ENCODE assay signal across 16 cellular contexts in the genomic region with DNA sequence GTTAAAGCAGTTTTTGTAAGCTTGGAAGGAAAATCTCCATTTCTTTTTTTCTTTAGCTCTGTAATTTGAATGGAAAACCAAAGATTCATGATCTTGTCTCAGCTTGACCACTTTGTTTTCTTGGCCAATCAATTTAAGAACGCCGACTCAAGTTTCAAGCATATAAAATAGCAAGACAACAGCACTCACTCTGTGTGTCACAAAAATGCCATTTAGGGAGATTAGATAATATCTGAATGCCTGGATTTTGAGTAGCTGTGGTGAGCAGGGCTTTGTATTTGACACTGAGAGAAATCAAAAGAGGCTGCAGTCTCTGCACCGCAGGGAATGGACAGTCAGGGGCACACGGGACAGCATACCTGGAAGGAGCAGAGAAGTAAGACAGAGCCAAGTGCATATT.
DNase-seq lines count a peak whose midpoint lies in the region; ATAC-seq and TF ChIP-seq lines count a peak whose summit lies in the region.
"Had no signal": no experiment of that assay in that cellular context is flagged by ENCODE, and none has a peak within 500 bp of the region (broad histone marks: within the 10 kb centered on the region; RNA-seq: fewer than 3 reads in every experiment).

No MANE protein-coding gene starts in this region.

- no peak for DNase-seq in GM23338 (ENCODE audit: low spot score)
- no peak for DNase-seq in mesothelial cell of epicardium (ENCODE audit: low spot score in 2 of 2, unreplicated experiment in 2 of 2)
- DNase-seq in progenitor cell of endocrine pancreas (ENCODE audit: low spot score, unreplicated experiment) = no peak
- DNase-seq in NCI-H2029 (lab: John Stamatoyannopoulos, UW) = no peak
- DNase-seq: 8988T; CD4-positive, alpha-beta memory T cell; DMS153; DMS79; GDM1; GOT3; H9 had no signal

- H3K4me2 ChIP-seq in GM23338 = no peak overlapping the region
- H3K4me2 ChIP-seq: BLaER1 had no signal

- H3K36me3 ChIP-seq in GM23338 (ENCODE audit: insufficient read depth) = no peaks in the 10 kb centered on the region
- H3K36me3 ChIP-seq: BLaER1 had no signal

- H3K27me3 ChIP-seq in GM23338 (ENCODE audit: insufficient read depth) = no peaks in the 10 kb centered on the region
- H3K27me3 ChIP-seq: BLaER1 had no signal

- H3K4me3 ChIP-seq in GM23338 = no peak overlapping the region
- H3K4me3 ChIP-seq: BLaER1 had no signal

- no peak overlapping the region for H2AFZ ChIP-seq in GM23338

- no peaks in the 10 kb centered on the region for H3K9me3 Mint-ChIP-seq in GM23338
- H3K9me3 Mint-ChIP-seq in mesothelial cell of epicardium = peaks cover 5% of the 10 kb centered on the region
- H3K9me3 Mint-ChIP-seq in progenitor cell of endocrine pancreas (ENCODE audit: low read depth) = peaks cover 2% of the 10 kb centered on the region
- H3K9me3 Mint-ChIP-seq: H9 had no signal

- TF ChIP-seq CTCF in GM23338 (conservative IDR thresholded peaks at IDR 0.05; ENCODE audit: low read depth in 2 of 2) (no peak), mesothelial cell of epicardium (IDR thresholded peaks at IDR 0.05; ENCODE audit: unreplicated experiment) (no peak), progenitor cell of endocrine pancreas (IDR thresholded peaks at IDR 0.05; ENCODE audit: unreplicated experiment) (no peak)

- no peaks in the 10 kb centered on the region for H3F3A ChIP-seq in GM23338 (replicated peaks; ENCODE audit: low read depth)

- H4K20me1 ChIP-seq in GM23338 (replicated peaks; ENCODE audit: insufficient read depth) = no peaks in the 10 kb centered on the region
- H4K20me1 ChIP-seq: BLaER1 had no signal

- no peaks in the 10 kb centered on the region for H3K9me2 ChIP-seq in GM23338 (ENCODE audit: insufficient read depth)

- ATAC-seq in GM23338 = no peak
- no peak for ATAC-seq in SK-N-SH treated with all-trans-retinoic acid at 6 μM for 48 hours
- ATAC-seq in GM19463 (IDR thresholded peaks at IDR 0.05; ENCODE audit: unreplicated experiment) = no peak
- no peak for ATAC-seq in GM21360 (IDR thresholded peaks at IDR 0.05; ENCODE audit: unreplicated experiment)

- no peaks in the 10 kb centered on the region for H3K4me1 ChIP-seq in GM23338 (ENCODE audit: insufficient read depth)
- H3K4me1 ChIP-seq: BLaER1 had no signal

- H3K79me2 ChIP-seq in GM23338 (replicated peaks; ENCODE audit: insufficient read depth) = no peaks in the 10 kb centered on the region

- H3K27ac Mint-ChIP-seq in GM23338 = 0 out of 2 replicates have a peak overlapping the region, but pooled peaks have one; percentile 23
- peak overlapping the region; percentile 9 for H3K27ac Mint-ChIP-seq in mesothelial cell of epicardium
- no peak overlapping the region for H3K27ac Mint-ChIP-seq in progenitor cell of endocrine pancreas
- H3K27ac Mint-ChIP-seq: CD4-positive, alpha-beta memory T cell; H9 had no signal

- H3K4me1 Mint-ChIP-seq in GM23338 (0 out of 3 replicates have a peak, but pooled peaks cover 3% of the 10 kb centered on the region), mesothelial cell of epicardium (peaks cover 43% of the 10 kb centered on the region), progenitor cell of endocrine pancreas (ENCODE audit: low read depth) (peaks cover 12% of the 10 kb centered on the region)
- H3K4me1 Mint-ChIP-seq: CD14-positive monocyte; CD4-positive, alpha-beta memory T cell had no signal

- H3K4me3 Mint-ChIP-seq in GM23338 (no peak overlapping the region), mesothelial cell of epicardium (peak overlapping the region; percentile 2), progenitor cell of endocrine pancreas (ENCODE audit: low read depth) (peak overlapping the region; percentile 2)
- H3K4me3 Mint-ChIP-seq: CD14-positive monocyte; CD4-positive, alpha-beta memory T cell; H9 had no signal

- H3K27me3 Mint-ChIP-seq in GM23338 (ENCODE audit: insufficient read depth, low read depth, poor library complexity) (no peaks in the 10 kb centered on the region), mesothelial cell of epicardium (ENCODE audit: low read depth) (no peaks in the 10 kb centered on the region), progenitor cell of endocrine pancreas (peaks cover 22% of the 10 kb centered on the region)
- H3K27me3 Mint-ChIP-seq: CD4-positive, alpha-beta memory T cell had no signal

- no peak overlapping the region for H3K27ac ChIP-seq in GM23338 (ENCODE audit: low read depth)
- H3K27ac ChIP-seq: BLaER1 had no signal

- no peaks in the 10 kb centered on the region for H3K36me3 Mint-ChIP-seq in GM23338 (ENCODE audit: low read depth)
- peaks cover 3% of the 10 kb centered on the region for H3K36me3 Mint-ChIP-seq in mesothelial cell of epicardium
- no peaks in the 10 kb centered on the region for H3K36me3 Mint-ChIP-seq in progenitor cell of endocrine pancreas (ENCODE audit: insufficient read depth)
- H3K36me3 Mint-ChIP-seq: CD14-positive monocyte; CD4-positive, alpha-beta memory T cell had no signal

TF ChIP-seq in GM23338, 12 proteins besides CTCF, POLR2A, EP300 and RAD21 (continues in another document):
- TF ChIP-seq CREB1 (CRISPR knock-in tag; IDR thresholded peaks at IDR 0.05; ENCODE audit: low read depth) (no peak), ZNF114 (CRISPR knock-in tag; IDR thresholded peaks at IDR 0.05) (no peak), STAT1 (IDR thresholded peaks at IDR 0.05; ENCODE audit: unreplicated experiment) (no peak), ZNF331 (CRISPR knock-in tag; IDR thresholded peaks at IDR 0.05; ENCODE audit: low read depth) (no peak), JUNB (IDR thresholded peaks at IDR 0.05; ENCODE audit: unreplicated experiment) (no peak), EZH2phosphoT487 (IDR thresholded peaks at IDR 0.05; ENCODE audit: unreplicated experiment) (no peak), POLR2AphosphoS5 (IDR thresholded peaks at IDR 0.05; ENCODE audit: low read depth) (no peak)
- TF ChIP-seq, protein P1, sequence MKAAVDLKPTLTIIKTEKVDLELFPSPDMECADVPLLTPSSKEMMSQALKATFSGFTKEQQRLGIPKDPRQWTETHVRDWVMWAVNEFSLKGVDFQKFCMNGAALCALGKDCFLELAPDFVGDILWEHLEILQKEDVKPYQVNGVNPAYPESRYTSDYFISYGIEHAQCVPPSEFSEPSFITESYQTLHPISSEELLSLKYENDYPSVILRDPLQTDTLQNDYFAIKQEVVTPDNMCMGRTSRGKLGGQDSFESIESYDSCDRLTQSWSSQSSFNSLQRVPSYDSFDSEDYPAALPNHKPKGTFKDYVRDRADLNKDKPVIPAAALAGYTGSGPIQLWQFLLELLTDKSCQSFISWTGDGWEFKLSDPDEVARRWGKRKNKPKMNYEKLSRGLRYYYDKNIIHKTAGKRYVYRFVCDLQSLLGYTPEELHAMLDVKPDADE (IDR thresholded peaks at IDR 0.05) = no peak

TF ChIP-seq in SK-N-SH treated with all-trans-retinoic acid at 6 μM for 48 hours, 23 proteins besides CTCF, POLR2A, EP300 and RAD21:
- TF ChIP-seq ISL1 (CRISPR knock-in tag; IDR thresholded peaks at IDR 0.05) = peak; percentile 62
- TF ChIP-seq ZFP3 (CRISPR knock-in tag; IDR thresholded peaks at IDR 0.05) = no peak
- TF ChIP-seq, protein P2, sequence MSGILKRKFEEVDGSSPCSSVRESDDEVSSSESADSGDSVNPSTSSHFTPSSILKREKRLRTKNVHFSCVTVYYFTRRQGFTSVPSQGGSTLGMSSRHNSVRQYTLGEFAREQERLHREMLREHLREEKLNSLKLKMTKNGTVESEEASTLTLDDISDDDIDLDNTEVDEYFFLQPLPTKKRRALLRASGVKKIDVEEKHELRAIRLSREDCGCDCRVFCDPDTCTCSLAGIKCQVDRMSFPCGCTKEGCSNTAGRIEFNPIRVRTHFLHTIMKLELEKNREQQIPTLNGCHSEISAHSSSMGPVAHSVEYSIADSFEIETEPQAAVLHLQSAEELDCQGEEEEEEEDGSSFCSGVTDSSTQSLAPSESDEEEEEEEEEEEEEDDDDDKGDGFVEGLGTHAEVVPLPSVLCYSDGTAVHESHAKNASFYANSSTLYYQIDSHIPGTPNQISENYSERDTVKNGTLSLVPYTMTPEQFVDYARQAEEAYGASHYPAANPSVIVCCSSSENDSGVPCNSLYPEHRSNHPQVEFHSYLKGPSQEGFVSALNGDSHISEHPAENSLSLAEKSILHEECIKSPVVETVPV (CRISPR knock-in tag; IDR thresholded peaks at IDR 0.05) = no peak
- TF ChIP-seq, protein P3, sequence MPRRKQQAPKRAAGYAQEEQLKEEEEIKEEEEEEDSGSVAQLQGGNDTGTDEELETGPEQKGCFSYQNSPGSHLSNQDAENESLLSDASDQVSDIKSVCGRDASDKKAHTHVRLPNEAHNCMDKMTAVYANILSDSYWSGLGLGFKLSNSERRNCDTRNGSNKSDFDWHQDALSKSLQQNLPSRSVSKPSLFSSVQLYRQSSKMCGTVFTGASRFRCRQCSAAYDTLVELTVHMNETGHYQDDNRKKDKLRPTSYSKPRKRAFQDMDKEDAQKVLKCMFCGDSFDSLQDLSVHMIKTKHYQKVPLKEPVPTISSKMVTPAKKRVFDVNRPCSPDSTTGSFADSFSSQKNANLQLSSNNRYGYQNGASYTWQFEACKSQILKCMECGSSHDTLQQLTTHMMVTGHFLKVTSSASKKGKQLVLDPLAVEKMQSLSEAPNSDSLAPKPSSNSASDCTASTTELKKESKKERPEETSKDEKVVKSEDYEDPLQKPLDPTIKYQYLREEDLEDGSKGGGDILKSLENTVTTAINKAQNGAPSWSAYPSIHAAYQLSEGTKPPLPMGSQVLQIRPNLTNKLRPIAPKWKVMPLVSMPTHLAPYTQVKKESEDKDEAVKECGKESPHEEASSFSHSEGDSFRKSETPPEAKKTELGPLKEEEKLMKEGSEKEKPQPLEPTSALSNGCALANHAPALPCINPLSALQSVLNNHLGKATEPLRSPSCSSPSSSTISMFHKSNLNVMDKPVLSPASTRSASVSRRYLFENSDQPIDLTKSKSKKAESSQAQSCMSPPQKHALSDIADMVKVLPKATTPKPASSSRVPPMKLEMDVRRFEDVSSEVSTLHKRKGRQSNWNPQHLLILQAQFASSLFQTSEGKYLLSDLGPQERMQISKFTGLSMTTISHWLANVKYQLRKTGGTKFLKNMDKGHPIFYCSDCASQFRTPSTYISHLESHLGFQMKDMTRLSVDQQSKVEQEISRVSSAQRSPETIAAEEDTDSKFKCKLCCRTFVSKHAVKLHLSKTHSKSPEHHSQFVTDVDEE (CRISPR knock-in tag; IDR thresholded peaks at IDR 0.05) = peak; percentile 75
- no peak for TF ChIP-seq SNAI2 (CRISPR knock-in tag; IDR thresholded peaks at IDR 0.05)
